Comparison of ENCODE assay signal across 16 cellular contexts in genomic region chr21:28334407-28334806, GRCh38.
A peak's percentile ranks its signal among the peaks of the same experiment; 100 is the strongest.
DNase-seq lines count a peak whose midpoint lies in the region; ATAC-seq and TF ChIP-seq lines count a peak whose summit lies in the region.
"Had no signal": no experiment of that assay in that cellular context is flagged by ENCODE, and none has a peak within 500 bp of the region (broad histone marks: within the 10 kb centered on the region; RNA-seq: fewer than 3 reads in every experiment).

No MANE protein-coding gene starts in this region.

- H3K4me3 ChIP-seq in endodermal cell (ENCODE audit: low read length): no peak overlapping the region
- H3K4me3 ChIP-seq in Peyer's patch: no peak overlapping the region
- H3K4me3 ChIP-seq: coronary artery, GM12878, mucosa of descending colon had no signal

- TF ChIP-seq POLR2A in Peyer's patch (IDR thresholded peaks at IDR 0.05): no peak

- H3K36me3 Mint-ChIP-seq in endodermal cell (ENCODE audit: low read depth): peaks cover 2% of the 10 kb centered on the region
- no peaks in the 10 kb centered on the region for H3K36me3 Mint-ChIP-seq in progenitor cell of endocrine pancreas (ENCODE audit: insufficient read depth)

- ATAC-seq in GM18909 (IDR thresholded peaks at IDR 0.05; ENCODE audit: poor library complexity, unreplicated experiment) (peak; percentile 57), HG03575 (IDR thresholded peaks at IDR 0.05; ENCODE audit: extremely low read depth, insufficient number of reproducible peaks, low FRiP score, unreplicated experiment) (peak; percentile 68), foreskin keratinocyte (peak; percentile 96), HG02840 (IDR thresholded peaks at IDR 0.05; ENCODE audit: low FRiP score, unreplicated experiment) (no peak)
- ATAC-seq: GM12878, mucosa of descending colon had no signal

- H3K4me1 ChIP-seq in foreskin keratinocyte (no peaks in the 10 kb centered on the region), endodermal cell (ENCODE audit: control insufficient read depth, insufficient read depth, low read length) (no peaks in the 10 kb centered on the region), Peyer's patch (no peaks in the 10 kb centered on the region)
- H3K4me1 ChIP-seq: parathyroid adenoma had no signal

- TF ChIP-seq CTCF in foreskin keratinocyte (conservative IDR thresholded peaks at IDR 0.05) (no peak), endodermal cell (conservative IDR thresholded peaks at IDR 0.05) (no peak), Peyer's patch (IDR thresholded peaks at IDR 0.05) (no peak), progenitor cell of endocrine pancreas (IDR thresholded peaks at IDR 0.05; ENCODE audit: unreplicated experiment) (no peak)

- DNase-seq in ACHN (peak; percentile 45), foreskin keratinocyte (peak in 1 of 2 donors; percentile 33), endodermal cell (no peak), Peyer's patch (no peak), progenitor cell of endocrine pancreas (ENCODE audit: low spot score, unreplicated experiment) (no peak)
- DNase-seq: activated CD8-positive, alpha-beta memory T cell treated with anti-CD3 and anti-CD28 coated beads, Interleukin-2, amount 50 U/mL, for 48 hours; mucosa of descending colon; NCI-H1694 treated with DMSO at 0.1 percent for 48 hours; NCI-H82; stimulated activated CD8-positive, alpha-beta memory T cell treated with anti-CD3 and anti-CD28 coated beads, Interleukin-4, amount 100 ng/mL, for 48 hours had no signal

- H3K27ac Mint-ChIP-seq in endodermal cell: no peak overlapping the region
- no peak overlapping the region for H3K27ac Mint-ChIP-seq in progenitor cell of endocrine pancreas

- H3K4me3 Mint-ChIP-seq in endodermal cell: no peak overlapping the region
- H3K4me3 Mint-ChIP-seq in progenitor cell of endocrine pancreas (ENCODE audit: low read depth): no peak overlapping the region

- in situ Hi-C loops in ACHN (cut with HindIII; ENCODE audit: low pct_ligation_motif_present, low pct_unique_long_range_greater_than_20kb, low sequenced_read_pairs): no loop called here

- H3K9ac ChIP-seq in endodermal cell (ENCODE audit: extremely low read depth, low read length, poor library complexity, severe bottlenecking): no peak overlapping the region
- H3K9ac ChIP-seq: parathyroid adenoma had no signal

- no peak overlapping the region for H3K27ac ChIP-seq in foreskin keratinocyte
- no peak overlapping the region for H3K27ac ChIP-seq in endodermal cell (ENCODE audit: low read depth, low read length)
- no peak overlapping the region for H3K27ac ChIP-seq in Peyer's patch
- H3K27ac ChIP-seq: coronary artery, parathyroid adenoma had no signal

- peaks cover 13% of the 10 kb centered on the region for H3K9me3 Mint-ChIP-seq in endodermal cell
- peaks cover 9% of the 10 kb centered on the region for H3K9me3 Mint-ChIP-seq in progenitor cell of endocrine pancreas (ENCODE audit: low read depth)

- H3K9me3 ChIP-seq in endodermal cell (ENCODE audit: control insufficient read depth, low read length): no peaks in the 10 kb centered on the region
- no peaks in the 10 kb centered on the region for H3K9me3 ChIP-seq in Peyer's patch
- H3K9me3 ChIP-seq: mucosa of descending colon had no signal

- H3K36me3 ChIP-seq in endodermal cell (ENCODE audit: control insufficient read depth, insufficient read depth, low read length) (no peaks in the 10 kb centered on the region), Peyer's patch (no peaks in the 10 kb centered on the region)

- H3K4me1 Mint-ChIP-seq in endodermal cell (peaks cover 7% of the 10 kb centered on the region), progenitor cell of endocrine pancreas (ENCODE audit: low read depth) (peaks cover 10% of the 10 kb centered on the region)

- H3K27me3 ChIP-seq in foreskin keratinocyte (no peaks in the 10 kb centered on the region), endodermal cell (ENCODE audit: control insufficient read depth, insufficient read depth, low read length, poor library complexity, severe bottlenecking) (no peaks in the 10 kb centered on the region), Peyer's patch (no peaks in the 10 kb centered on the region)

- H3K27me3 Mint-ChIP-seq in endodermal cell (ENCODE audit: insufficient read depth): no peaks in the 10 kb centered on the region
- no peaks in the 10 kb centered on the region for H3K27me3 Mint-ChIP-seq in progenitor cell of endocrine pancreas

- 90 to 100% methylated on average over 2 of the region's 2 CpGs for WGBS in endodermal cell (ENCODE audit: insufficient coverage in 1 of 2, insufficient read length in 1 of 2), 2 experiments
